17 cellular contexts compared by ENCODE assay signal in genomic region chr1:235820059-235820458, GRCh38. TPM values are rescaled to one million over a fixed set of nuclear protein-coding genes. Genes with fewer than 3 reads are reported as not detected.
A peak's percentile ranks its signal among the peaks of the same experiment; 100 is the strongest.
DNase-seq lines count a peak whose midpoint lies in the region; ATAC-seq and TF ChIP-seq lines count a peak whose summit lies in the region.
"Had no signal": no experiment of that assay in that cellular context is flagged by ENCODE, and none has a peak within 500 bp of the region (broad histone marks: within the 10 kb centered on the region; RNA-seq: fewer than 3 reads in every experiment).

No MANE protein-coding gene starts in this region.

- peak overlapping the region; percentile 47 for H3K27ac Mint-ChIP-seq in activated T-cell treated with anti-CD3 and anti-CD28 coated beads, Interleukin-2, amount 50 U/mL, for 24 hours
- H3K27ac Mint-ChIP-seq in osteocyte (ENCODE audit: unreplicated experiment) = no peak overlapping the region
- no peak overlapping the region for H3K27ac Mint-ChIP-seq in activated naive CD4-positive, alpha-beta T cell treated with anti-CD3 and anti-CD28 coated beads, Interleukin-2, amount 10 ng/mL, durations not matched to agents 7 days and 5 days

- no peak for ATAC-seq in GM21717 (IDR thresholded peaks at IDR 0.05; ENCODE audit: unreplicated experiment)

- H3K36me3 Mint-ChIP-seq in activated T-cell treated with anti-CD3 and anti-CD28 coated beads, Interleukin-2, amount 50 U/mL, for 24 hours (ENCODE audit: low read depth) = peaks cover 31% of the 10 kb centered on the region
- H3K36me3 Mint-ChIP-seq in osteocyte (ENCODE audit: unreplicated experiment) = peaks cover 9% of the 10 kb centered on the region
- H3K36me3 Mint-ChIP-seq in activated naive CD4-positive, alpha-beta T cell treated with anti-CD3 and anti-CD28 coated beads, Interleukin-2, amount 10 ng/mL, durations not matched to agents 7 days and 5 days = peaks cover 4% of the 10 kb centered on the region

- TF ChIP-seq POLR2A in erythroblast (IDR thresholded peaks at IDR 0.05; ENCODE audit: low read length) = no peak

- no peaks in the 10 kb centered on the region for H3K9me3 Mint-ChIP-seq in activated T-cell treated with anti-CD3 and anti-CD28 coated beads, Interleukin-2, amount 50 U/mL, for 24 hours
- H3K9me3 Mint-ChIP-seq in osteocyte (ENCODE audit: unreplicated experiment) = no peaks in the 10 kb centered on the region
- H3K9me3 Mint-ChIP-seq in activated naive CD4-positive, alpha-beta T cell treated with anti-CD3 and anti-CD28 coated beads, Interleukin-2, amount 10 ng/mL, durations not matched to agents 7 days and 5 days = no peaks in the 10 kb centered on the region

- no peak overlapping the region for H3K4me3 Mint-ChIP-seq in activated T-cell treated with anti-CD3 and anti-CD28 coated beads, Interleukin-2, amount 50 U/mL, for 24 hours
- no peak overlapping the region for H3K4me3 Mint-ChIP-seq in osteocyte (ENCODE audit: unreplicated experiment)
- H3K4me3 Mint-ChIP-seq in activated naive CD4-positive, alpha-beta T cell treated with anti-CD3 and anti-CD28 coated beads, Interleukin-2, amount 10 ng/mL, durations not matched to agents 7 days and 5 days = no peak overlapping the region

- no peak for DNase-seq in activated T-cell treated with anti-CD3 and anti-CD28 coated beads, Interleukin-2, amount 50 U/mL, for 24 hours
- DNase-seq in activated T-cell treated with anti-CD3 and anti-CD28 coated beads, Interleukin-2, amount 50 U/mL, for 1 hour = no peak
- DNase-seq in SK-N-DZ (ENCODE audit: low spot score) (peak; percentile 5), erythroblast (lab: John Stamatoyannopoulos, UW) (peak; percentile 58 to 74), osteocyte (ENCODE audit: extremely low spot score, unreplicated experiment) (no peak), DMS79 treated with DMSO at 0.1 percent for 48 hours (lab: John Stamatoyannopoulos, UW) (no peak)
- DNase-seq in activated naive CD4-positive, alpha-beta T cell treated with anti-CD3 and anti-CD28 coated beads, Interleukin-2, amount 10 ng/mL, durations not matched to agents 7 days and 5 days = no peak
- DNase-seq: C1 segment of cervical spinal cord, COR-L47, DMS79, HCEC 1CT, NCI-H187, NCI-H446 treated with DMSO at 0.1 percent for 48 hours, NCI-H774, Peyer's patch, Right ventricle myocardium superior had no signal

- H3K4me1 Mint-ChIP-seq in activated T-cell treated with anti-CD3 and anti-CD28 coated beads, Interleukin-2, amount 50 U/mL, for 24 hours (ENCODE audit: low read depth) = peaks cover 14% of the 10 kb centered on the region
- H3K4me1 Mint-ChIP-seq in osteocyte (ENCODE audit: unreplicated experiment) = peaks cover 14% of the 10 kb centered on the region
- H3K4me1 Mint-ChIP-seq in activated naive CD4-positive, alpha-beta T cell treated with anti-CD3 and anti-CD28 coated beads, Interleukin-2, amount 10 ng/mL, durations not matched to agents 7 days and 5 days = no peaks in the 10 kb centered on the region

- TF ChIP-seq CTCF in osteocyte (IDR thresholded peaks at IDR 0.05) = no peak

- no peaks in the 10 kb centered on the region for H3K27me3 Mint-ChIP-seq in activated T-cell treated with anti-CD3 and anti-CD28 coated beads, Interleukin-2, amount 50 U/mL, for 24 hours
- H3K27me3 Mint-ChIP-seq in osteocyte (ENCODE audit: unreplicated experiment) = no peaks in the 10 kb centered on the region
- no peaks in the 10 kb centered on the region for H3K27me3 Mint-ChIP-seq in activated naive CD4-positive, alpha-beta T cell treated with anti-CD3 and anti-CD28 coated beads, Interleukin-2, amount 10 ng/mL, durations not matched to agents 7 days and 5 days

- CTCF ChIA-PET in activated naive CD4-positive, alpha-beta T cell treated with anti-CD3 and anti-CD28 coated beads, Interleukin-2, amount 10 ng/mL, durations not matched to agents 7 days and 5 days (lab: Charles Lee) = interaction anchor here (2.1 kb wide), 1 partner anchor 151 kb away, joined by 6 read pairs; no protein-coding TSS in a partner anchor

RNA-seq across cellular contexts. Expression of gene LYST, which starts 46.6 kb away (rescaled TPM):
- 1.7 and 2.1 TPM in 2 replicates for polyA plus RNA-seq in SK-N-DZ (2014; cell fraction: cytosol; rRNA removed)
- polyA plus RNA-seq in SK-N-DZ (2014; cell fraction: nucleus; rRNA removed) = 3.1 and 4.9 TPM in 2 replicates
- total RNA-seq in osteocyte = 21.7 and 23.0 TPM in 2 replicates

Comparison
In these comparisons a context has a peak if more than half of its experiments do, and no peak if none do; other contexts are left out.
1. DNase-seq: peak in SK-N-DZ (single experiment) and erythroblast (2 of 2); none in activated T-cell treated with anti-CD3 and anti-CD28 coated beads, Interleukin-2, amount 50 U/mL, for 24 hours (single experiment), activated T-cell treated with anti-CD3 and anti-CD28 coated beads, Interleukin-2, amount 50 U/mL, for 1 hour (single experiment), osteocyte (single experiment), activated naive CD4-positive, alpha-beta T cell treated with anti-CD3 and anti-CD28 coated beads, Interleukin-2, amount 10 ng/mL, durations not matched to agents 7 days and 5 days (single experiment) and DMS79 treated with DMSO at 0.1 percent for 48 hours (single experiment).